ENCODE assay signal across 8 cellular contexts in genomic region chr1:145956776-145957442, GRCh38. TPM values are rescaled to one million over a fixed set of nuclear protein-coding genes. Genes with fewer than 3 reads are reported as not detected.
A peak's percentile ranks its signal among the peaks of the same experiment; 100 is the strongest.
DNase-seq lines count a peak whose midpoint lies in the region; ATAC-seq and TF ChIP-seq lines count a peak whose summit lies in the region.

No MANE protein-coding gene starts in this region.

- H3K14ac ChIP-seq in IMR-90 (replicated peaks; ENCODE audit: low read depth, low read length) = peak overlapping the region; percentile 66

- H2AK5ac ChIP-seq in IMR-90 (ENCODE audit: low read depth, low read length) = peak overlapping the region; percentile 63

- no peak for ATAC-seq in IMR-90 (ENCODE audit: low read depth)
- no peak for ATAC-seq in body of pancreas
- ATAC-seq in left lobe of liver = no peak
- ATAC-seq in left colon = no peak

- peak overlapping the region; percentile 90 for H3K27ac ChIP-seq in A673 (ENCODE audit: low read depth, low read length, poor library complexity, severe bottlenecking)
- peak overlapping the region; percentile 94 for H3K27ac ChIP-seq in IMR-90 (ENCODE audit: insufficient read depth, low read length)
- H3K27ac ChIP-seq in body of pancreas = peak overlapping the region; percentile 73 to 94 (median 84)

- DNase-seq in A673 (ENCODE audit: low spot score) = no peak
- DNase-seq in IMR-90 = peak; percentile 38
- DNase-seq in body of pancreas = peak in 2 of 4 donors; percentile 44 to 47
- DNase-seq in left lobe of liver (ENCODE audit: low spot score) = peak; percentile 63
- peak; percentile 62 for DNase-seq in superior temporal gyrus (ENCODE audit: extremely low spot score)
- DNase-seq in left colon = no peak
- no peak for DNase-seq in COR-L47 (lab: John Stamatoyannopoulos, UW)
- DNase-seq in activated effector memory CD4-positive, alpha-beta T cell treated with anti-CD3 and anti-CD28 coated beads, Interleukin-2, amount 50 U/mL, for 16 hours = no peak

- H3K9me3 ChIP-seq in A673 (ENCODE audit: low read depth, low read length, poor library complexity, severe bottlenecking) (no peaks in the 10 kb centered on the region), IMR-90 (ENCODE audit: control insufficient read depth, insufficient read depth, low read length) (no peaks in the 10 kb centered on the region), body of pancreas (no peaks in the 10 kb centered on the region)

- peak overlapping the region; percentile 7 to 89 for H4K8ac ChIP-seq in IMR-90 (ENCODE audit: low read depth in 2 of 2, low read length in 2 of 2)

- no peak for TF ChIP-seq CTCF in A673 (conservative IDR thresholded peaks at IDR 0.05; ENCODE audit: low read depth, low read length)
- TF ChIP-seq CTCF in IMR-90 (conservative IDR thresholded peaks at IDR 0.05; ENCODE audit: low read depth, low read length) = no peak
- TF ChIP-seq CTCF in body of pancreas (IDR thresholded peaks at IDR 0.05) = peak in 1 of 7 experiments; percentile 6

- H3K79me1 ChIP-seq in IMR-90 (ENCODE audit: low read depth in 1 of 2, low read length in 2 of 2) = peaks cover 21 to 66% of the 10 kb centered on the region in 2 experiments

- peak overlapping the region; percentile 99 for H3K4me2 ChIP-seq in IMR-90 (ENCODE audit: low read depth, low read length)

- no peak overlapping the region for H2AFZ ChIP-seq in IMR-90 (replicated peaks; ENCODE audit: low read length, poor library complexity)

- in situ Hi-C loops in IMR-90 (cut with MboI; ENCODE audit: low sequenced_read_pairs) = no loop called here

- H3K4me1 ChIP-seq in A673 (ENCODE audit: insufficient read depth, low read length, poor library complexity, severe bottlenecking) = peaks cover 42% of the 10 kb centered on the region
- H3K4me1 ChIP-seq in IMR-90 (ENCODE audit: control insufficient read depth, insufficient read depth, low read length) = peaks cover 13% of the 10 kb centered on the region
- peaks cover 50% of the 10 kb centered on the region for H3K4me1 ChIP-seq in body of pancreas

- peaks cover 13% of the 10 kb centered on the region; the same call in 1 of the 2 replicates for H3K9me1 ChIP-seq in IMR-90 (ENCODE audit: insufficient read depth, low read length)

- TF ChIP-seq POLR2A in IMR-90 (IDR thresholded peaks at IDR 0.05; ENCODE audit: low read depth, low read length) (no peak), body of pancreas (IDR thresholded peaks at IDR 0.05) (no peak)

- H3K27me3 ChIP-seq in A673 (replicated peaks; ENCODE audit: insufficient read depth, low read depth, low read length, poor library complexity) (no peaks in the 10 kb centered on the region), IMR-90 (ENCODE audit: control insufficient read depth, insufficient read depth, low read length) (no peaks in the 10 kb centered on the region), body of pancreas (no peaks in the 10 kb centered on the region)

- H3K4me3 ChIP-seq in A673 (ENCODE audit: low read depth, low read length, poor library complexity, severe bottlenecking) (peak overlapping the region; percentile 69), IMR-90 (ENCODE audit: insufficient read depth, low read depth, low read length) (peak overlapping the region; percentile 68), body of pancreas (peak overlapping the region; percentile 26 to 66)

- H4K91ac ChIP-seq in IMR-90 (ENCODE audit: insufficient read depth, low read depth, low read length) = peak overlapping the region; percentile 35; the same call in 1 of the 2 replicates

- TSS peak; percentile 56 for BruUV-seq in A673 (replicated peaks; lab: Mats Ljungman, UMichigan)
- TSS peak; percentile 69 for BruUV-seq in IMR-90 (replicated peaks; lab: Mats Ljungman, UMichigan)

- peak overlapping the region; percentile 44; the same call in 1 of the 2 replicates for H3K23ac ChIP-seq in IMR-90 (ENCODE audit: low read depth, low read length)

- H3K56ac ChIP-seq in IMR-90 (ENCODE audit: extremely low read depth, insufficient read depth, low read length) = peak overlapping the region; percentile 74

- H3K36me3 ChIP-seq in A673 (ENCODE audit: insufficient read depth, low read length, poor library complexity, severe bottlenecking) (no peaks in the 10 kb centered on the region), IMR-90 (ENCODE audit: control insufficient read depth, insufficient read depth, low read length) (peaks cover 2% of the 10 kb centered on the region; the same call in 1 of the 2 replicates), body of pancreas (replicated peaks in 1 of 2; ENCODE audit: insufficient read depth in 1 of 2, low read depth in 2 of 2) (no peaks in the 10 kb centered on the region)

- intact Hi-C loops in A673 (cut with micrococcal nuclease; ENCODE audit: unreplicated experiment) (loop anchor here (5.0 kb wide), 1 partner anchor 100 kb away; the partner anchor contains the start of gene PIAS3), IMR-90 (cut with micrococcal nuclease) (loop anchor here (2.0 to 10.0 kb wide), 3 partner anchors 30 to 100 kb away; partner anchors contain the start of genes PIAS3 and RBM8A), body of pancreas (cut with DNase I) (no loop called here), left colon (cut with DNase I, micrococcal nuclease) (no loop called here)

- 0% methylated on average over 1 of the region's 3 CpGs; no CpG with 5 or more reads in 1 of the 2 experiments for WGBS in IMR-90 (ENCODE audit: extremely low coverage in 2 of 2, insufficient read length in 1 of 2), 2 experiments
- WGBS in body of pancreas, 2 donors = 3 to 8% methylated on average over 3 of the region's 3 CpGs

- POLR2A ChIA-PET in A673 (lab: Charles Lee; ENCODE audit: low non-redundant PET) (interaction anchor here (0.7 kb wide), 1 partner anchor 38 kb away, joined by 4 read pairs; no protein-coding TSS in a partner anchor), IMR-90 (lab: Charles Lee; ENCODE audit: unreplicated experiment) (no interaction called here)

- H3K9ac ChIP-seq in IMR-90 (ENCODE audit: low read depth, low read length) = peak overlapping the region; percentile 87

- H3K18ac ChIP-seq in IMR-90 (ENCODE audit: low read depth, low read length) = peak overlapping the region; percentile 32; the same call in 1 of the 2 replicates

- H3K4ac ChIP-seq in IMR-90 (ENCODE audit: low read depth, low read length) = peak overlapping the region; percentile 39; the same call in 1 of the 2 replicates

- H4K20me1 ChIP-seq in IMR-90 (ENCODE audit: insufficient read depth, low read length) = peaks cover 15% of the 10 kb centered on the region; the same call in 1 of the 2 replicates

- peak overlapping the region; percentile 98 for H2BK5ac ChIP-seq in IMR-90 (ENCODE audit: low read depth, low read length, poor library complexity, severe bottlenecking)

- dilution Hi-C loops in IMR-90 (cut with HindIII; ENCODE audit: low sequenced_read_pairs, unreplicated experiment) = no loop called here

- H2BK15ac ChIP-seq in IMR-90 (ENCODE audit: low read depth, low read length) = peak overlapping the region; percentile 7; the same call in 1 of the 3 replicates

- H2BK20ac ChIP-seq in IMR-90 (ENCODE audit: low read depth, low read length) = no peak overlapping the region

- peak overlapping the region; percentile 35 for H2AK9ac ChIP-seq in IMR-90 (replicated peaks; ENCODE audit: low read depth, low read length, poor library complexity)

- no peak for TF ChIP-seq RAD21 in IMR-90 (IDR thresholded peaks at IDR 0.05; ENCODE audit: low read length)

- peak overlapping the region; percentile 14 for H4K5ac ChIP-seq in IMR-90 (ENCODE audit: low read depth, low read length)

- CTCF ChIA-PET in A673 (lab: Charles Lee) = interaction anchor here (0.7 kb wide), 1 partner anchor 64 kb away, joined by 3 read pairs; no protein-coding TSS in a partner anchor
- CTCF ChIA-PET in IMR-90 (lab: Yijun Ruan, JAX) = no interaction called here

- peak overlapping the region; percentile 5; the same call in 1 of the 2 replicates for H2BK120ac ChIP-seq in IMR-90 (ENCODE audit: low read depth, low read length)

TF ChIP-seq in IMR-90, 13 proteins besides CTCF, POLR2A, EP300 and RAD21 (continues in another document):
- no peak for TF ChIP-seq MXI1 (IDR thresholded peaks at IDR 0.05; ENCODE audit: borderline replicate concordance, low read depth, low read length)

RNA-seq across cellular contexts. Expression of gene LIX1L, which starts 0.9 kb away (rescaled TPM):
- 39.6 and 40.1 TPM in 2 replicates for total RNA-seq in A673 (2021)
- total RNA-seq in IMR-90 (2012; rRNA removed) = 14.7 and 18.3 TPM in 2 replicates
- 26.9 and 28.8 TPM in 2 replicates for polyA plus RNA-seq in IMR-90 (2012; rRNA removed)
- polyA plus RNA-seq in IMR-90 (2012; cell fraction: cytosol; rRNA removed) = 19.4 and 24.0 TPM in 2 replicates
- 7.0 and 14.4 TPM in 2 replicates for polyA plus RNA-seq in IMR-90 (2012; cell fraction: nucleus; rRNA removed; ENCODE audit: low replicate concordance)
- total RNA-seq in body of pancreas = 10 to 100 TPM in 1 of 2 donors, 1 to 10 TPM in 1; 8.3 to 16.5 TPM
- 11.4 TPM for total RNA-seq in left lobe of liver
- 1 to 10 TPM; 4.2 to 9.0 TPM for total RNA-seq in left colon

RNA-seq across cellular contexts. Expression of gene ANKRD34A, which starts 7.5 kb away (rescaled TPM):
- total RNA-seq in A673 (2021) = 1.6 and 2.2 TPM in 2 replicates
- total RNA-seq in IMR-90 (2012; rRNA removed) = 0.56 and 0.90 TPM in 2 replicates
- polyA plus RNA-seq in IMR-90 (2012; rRNA removed) = 1.9 and 2.3 TPM in 2 replicates
- polyA plus RNA-seq in IMR-90 (2012; cell fraction: cytosol; rRNA removed) = 1.6 and 1.9 TPM in 2 replicates
- 2.6 and 2.9 TPM in 2 replicates for polyA plus RNA-seq in IMR-90 (2012; cell fraction: nucleus; rRNA removed; ENCODE audit: low replicate concordance)
- under 1 TPM in 1 of 2 donors, not detected in 1; 0.66 TPM for total RNA-seq in body of pancreas
- total RNA-seq in left lobe of liver = 0.65 TPM
- under 1 TPM; 0.27 to 0.42 TPM for total RNA-seq in left colon

RNA-seq across cellular contexts. Expression of gene POLR3GL, which starts 7.6 kb away (rescaled TPM):
- total RNA-seq in A673 (2021) = 8.5 and 11.6 TPM in 2 replicates
- total RNA-seq in IMR-90 (2012; rRNA removed) = 7.9 and 10.3 TPM in 2 replicates
- polyA plus RNA-seq in IMR-90 (2012; rRNA removed) = 15.3 and 16.3 TPM in 2 replicates
- 7.8 and 9.4 TPM in 2 replicates for polyA plus RNA-seq in IMR-90 (2012; cell fraction: cytosol; rRNA removed)
- polyA plus RNA-seq in IMR-90 (2012; cell fraction: nucleus; rRNA removed; ENCODE audit: low replicate concordance) = 4.0 and 8.8 TPM in 2 replicates
- 1 to 10 TPM; 7.8 to 8.6 TPM for total RNA-seq in body of pancreas
- total RNA-seq in left lobe of liver = 14.2 TPM
- 10 to 100 TPM; 13.6 to 17.0 TPM for total RNA-seq in left colon

RNA-seq across cellular contexts. Expression of gene RBM8A, which starts 29.6 kb away (rescaled TPM):
- 255 and 276 TPM in 2 replicates for total RNA-seq in A673 (2021)
- total RNA-seq in IMR-90 (2012; rRNA removed) = 94.1 and 228 TPM in 2 replicates
- polyA plus RNA-seq in IMR-90 (2012; rRNA removed) = 203 and 251 TPM in 2 replicates
- polyA plus RNA-seq in IMR-90 (2012; cell fraction: cytosol; rRNA removed) = 38.0 and 140 TPM in 2 replicates
- polyA plus RNA-seq in IMR-90 (2012; cell fraction: nucleus; rRNA removed; ENCODE audit: low replicate concordance) = 17.4 and 98.8 TPM in 2 replicates
- 10 to 100 TPM; 47.2 to 70.2 TPM for total RNA-seq in body of pancreas
- 45.0 TPM for total RNA-seq in left lobe of liver
- 10 to 100 TPM; 86.9 to 94.1 TPM for total RNA-seq in left colon

RNA-seq across cellular contexts. Expression of gene PEX11B, which starts 38.4 kb away (rescaled TPM):
- 22.1 and 22.4 TPM in 2 replicates for total RNA-seq in A673 (2021)
- total RNA-seq in IMR-90 (2012; rRNA removed) = 15.4 and 19.7 TPM in 2 replicates
- polyA plus RNA-seq in IMR-90 (2012; rRNA removed) = 22.5 and 24.3 TPM in 2 replicates
- polyA plus RNA-seq in IMR-90 (2012; cell fraction: cytosol; rRNA removed) = 16.2 and 17.8 TPM in 2 replicates
- polyA plus RNA-seq in IMR-90 (2012; cell fraction: nucleus; rRNA removed; ENCODE audit: low replicate concordance) = 11.0 and 16.5 TPM in 2 replicates
- 10 to 100 TPM; 10.5 to 11.4 TPM for total RNA-seq in body of pancreas
- total RNA-seq in left lobe of liver = 16.1 TPM
- 10 to 100 TPM; 33.8 to 37.1 TPM for total RNA-seq in left colon

Comparison
In these comparisons a context has a peak if more than half of its experiments do, and no peak if none do; other contexts are left out.
1. DNase-seq: peak in IMR-90 (single experiment), left lobe of liver (single experiment) and superior temporal gyrus (single experiment); none in A673 (single experiment), left colon (0 of 2), COR-L47 (single experiment) and activated effector memory CD4-positive, alpha-beta T cell treated with anti-CD3 and anti-CD28 coated beads, Interleukin-2, amount 50 U/mL, for 16 hours (single experiment).
2. intact Hi-C loops: an anchor here in A673 (5.0 kb wide) and IMR-90 (2.0 to 10.0 kb wide); none called in body of pancreas and left colon.
3. Peak in every context shown above with its lines, with median percentiles within 50 percentile points of each other: H3K27ac ChIP-seq and H3K4me3 ChIP-seq.